In the genomic region with DNA sequence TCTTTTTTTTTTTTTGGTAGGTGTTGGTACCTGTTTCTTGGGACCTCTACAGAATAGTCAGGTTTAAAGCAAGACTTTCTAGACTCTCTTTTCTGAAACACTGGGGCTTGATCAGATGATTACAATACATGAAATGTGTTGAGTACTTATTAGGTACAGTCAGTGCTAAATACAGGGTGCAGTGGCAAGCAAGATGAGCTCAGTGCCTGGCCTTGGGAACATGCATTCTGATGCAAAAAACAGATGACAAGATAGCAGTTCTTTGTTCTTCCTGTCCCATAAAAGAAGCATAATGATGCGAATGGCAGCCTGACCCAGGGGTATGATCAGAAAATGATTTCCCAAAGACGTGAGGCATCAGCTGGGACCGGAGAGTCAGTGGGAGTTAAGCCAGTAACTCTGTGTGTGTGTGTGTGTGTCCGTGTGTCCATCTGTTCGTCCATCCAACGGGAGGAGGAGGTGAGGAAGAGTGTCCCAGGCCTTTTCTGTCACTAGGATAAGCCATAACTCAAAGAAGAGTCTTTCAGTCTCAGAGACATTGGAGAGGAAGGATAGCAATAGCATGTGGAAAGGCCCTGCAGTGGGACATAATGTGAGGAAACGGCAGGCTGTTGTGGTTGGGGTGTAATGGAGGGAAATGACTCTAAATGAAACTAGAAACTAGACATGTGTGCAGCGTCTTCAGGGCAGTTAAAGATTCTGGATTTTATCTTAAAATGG, we compare ENCODE assay signal across 9 cellular contexts. TPM values are rescaled to one million over a fixed set of nuclear protein-coding genes. Genes with fewer than 3 reads are reported as not detected.
DNase-seq lines count a peak whose midpoint lies in the region; ATAC-seq and TF ChIP-seq lines count a peak whose summit lies in the region.
"Had no signal": no experiment of that assay in that cellular context is flagged by ENCODE, and none has a peak within 500 bp of the region (broad histone marks: within the 10 kb centered on the region; RNA-seq: fewer than 3 reads in every experiment).

No MANE protein-coding gene starts in this region.

- no peak overlapping the region for H3K4me3 ChIP-seq in CD8-positive, alpha-beta memory T cell (ENCODE audit: low read length)

- peak overlapping the region; percentile 1 to 93 (median 56) for H3K27ac Mint-ChIP-seq in CD8-positive, alpha-beta memory T cell
- peak overlapping the region; percentile 78 for H3K27ac Mint-ChIP-seq in activated naive CD8-positive, alpha-beta T cell
- no peak overlapping the region for H3K27ac Mint-ChIP-seq in type B pancreatic cell

- no peak for DNase-seq in CD8-positive, alpha-beta memory T cell
- DNase-seq in type B pancreatic cell (ENCODE audit: extremely low spot score, unreplicated experiment): no peak
- no peak for DNase-seq in NCI-H1930 (lab: John Stamatoyannopoulos, UW)
- no peak for DNase-seq in NOMO-1 treated with DMSO at 0.1 percent for 48 hours (lab: John Stamatoyannopoulos, UW; ENCODE audit: unreplicated experiment)
- no peak for DNase-seq in HK-2 (ENCODE audit: unreplicated experiment)

- POLR2A ChIA-PET in CD8-positive, alpha-beta memory T cell (lab: Charles Lee): interaction anchor here (0.6 kb wide), 1 partner anchor 709 kb away, joined by 3 read pairs; no protein-coding TSS in a partner anchor

- no peaks in the 10 kb centered on the region for H3K9me3 Mint-ChIP-seq in CD8-positive, alpha-beta memory T cell
- H3K9me3 Mint-ChIP-seq in activated naive CD8-positive, alpha-beta T cell (ENCODE audit: low read depth): no peaks in the 10 kb centered on the region
- no peaks in the 10 kb centered on the region for H3K9me3 Mint-ChIP-seq in type B pancreatic cell

- H3K36me3 ChIP-seq in CD8-positive, alpha-beta memory T cell (ENCODE audit: insufficient read depth, low read length): no peaks in the 10 kb centered on the region

- no peak for TF ChIP-seq CTCF in type B pancreatic cell (conservative IDR thresholded peaks at IDR 0.05)

- no peak overlapping the region for H3K27ac ChIP-seq in CD8-positive, alpha-beta memory T cell (ENCODE audit: low read depth, low read length)

- peaks cover 26 to 48% (median 44%) of the 10 kb centered on the region in 3 donors for H3K4me1 Mint-ChIP-seq in CD8-positive, alpha-beta memory T cell
- peaks cover 36% of the 10 kb centered on the region for H3K4me1 Mint-ChIP-seq in activated naive CD8-positive, alpha-beta T cell (ENCODE audit: low read depth)
- H3K4me1 Mint-ChIP-seq in type B pancreatic cell (ENCODE audit: unreplicated experiment): peaks cover 25% of the 10 kb centered on the region

- H3K9me3 ChIP-seq in CD8-positive, alpha-beta memory T cell (ENCODE audit: low read length): no peaks in the 10 kb centered on the region

- ATAC-seq in GM19395 (IDR thresholded peaks at IDR 0.05; ENCODE audit: unreplicated experiment) (peak; percentile 98), HG03159 (IDR thresholded peaks at IDR 0.05; ENCODE audit: unreplicated experiment) (peak; percentile 99)
- ATAC-seq: SK-N-SH treated with all-trans-retinoic acid at 6 μM for 48 hours had no signal

- CTCF ChIA-PET in CD8-positive, alpha-beta memory T cell (lab: Charles Lee): no interaction called here

- H3K27me3 Mint-ChIP-seq in CD8-positive, alpha-beta memory T cell: no peaks in the 10 kb centered on the region
- H3K27me3 Mint-ChIP-seq in activated naive CD8-positive, alpha-beta T cell: no peaks in the 10 kb centered on the region
- H3K27me3 Mint-ChIP-seq in type B pancreatic cell: no peaks in the 10 kb centered on the region

- H3K4me1 ChIP-seq in CD8-positive, alpha-beta memory T cell (ENCODE audit: insufficient read depth, low read length): peaks cover 13% of the 10 kb centered on the region

- H3K4me3 Mint-ChIP-seq in CD8-positive, alpha-beta memory T cell: peak overlapping the region in 6 of 7 donors; percentile 38 to 81 (median 66)
- peak overlapping the region; percentile 12 for H3K4me3 Mint-ChIP-seq in activated naive CD8-positive, alpha-beta T cell
- H3K4me3 Mint-ChIP-seq in type B pancreatic cell: no peak overlapping the region

- peaks cover 2 to 48% (median 5%) of the 10 kb centered on the region in 3 donors for H3K36me3 Mint-ChIP-seq in CD8-positive, alpha-beta memory T cell
- H3K36me3 Mint-ChIP-seq in activated naive CD8-positive, alpha-beta T cell: peaks cover 24% of the 10 kb centered on the region
- H3K36me3 Mint-ChIP-seq in type B pancreatic cell: peaks cover 15% of the 10 kb centered on the region

- H3K27me3 ChIP-seq in CD8-positive, alpha-beta memory T cell (ENCODE audit: insufficient read depth, low read length, poor library complexity, severe bottlenecking): no peaks in the 10 kb centered on the region

RNA-seq across cellular contexts. Expression of a gene that starts 32.2 kb away (rescaled TPM):
- total RNA-seq in CD8-positive, alpha-beta memory T cell: 10 to 100 TPM; 29.6 to 31.8 TPM
- 43.3 TPM for polyA plus RNA-seq in CD8-positive, alpha-beta memory T cell
- 22.4 and 27.7 TPM in 2 replicates for total RNA-seq in type B pancreatic cell (ENCODE audit: low replicate concordance)
